In the genomic region with DNA sequence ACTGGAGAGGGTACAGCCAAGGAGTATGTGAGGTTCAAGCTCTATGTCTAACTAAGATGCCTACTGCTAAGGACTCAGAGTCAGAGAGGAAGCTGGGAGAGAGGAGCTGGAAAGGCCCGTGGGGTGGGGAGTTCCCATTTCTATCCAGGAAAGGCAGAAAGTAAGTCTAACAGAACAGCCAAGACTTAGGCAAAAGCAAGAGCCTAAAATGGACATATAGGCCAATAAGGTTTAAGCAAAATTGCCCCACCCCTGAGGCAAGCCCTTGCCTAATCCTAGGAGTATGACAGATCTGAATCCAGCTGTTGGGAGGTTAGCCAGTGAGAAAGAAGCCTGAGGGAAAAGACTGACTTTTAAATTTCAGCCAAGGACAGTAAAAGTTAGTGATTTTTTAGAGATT, we compare ENCODE assay signal across 11 cellular contexts. TPM values are rescaled to one million over a fixed set of nuclear protein-coding genes. Genes with fewer than 3 reads are reported as not detected.
DNase-seq lines count a peak whose midpoint lies in the region; ATAC-seq and TF ChIP-seq lines count a peak whose summit lies in the region.
"Had no signal": no experiment of that assay in that cellular context is flagged by ENCODE, and none has a peak within 500 bp of the region (broad histone marks: within the 10 kb centered on the region; RNA-seq: fewer than 3 reads in every experiment).

No MANE protein-coding gene starts in this region.

- H2AFZ ChIP-seq in PC-3 (ENCODE audit: low read length) = no peak overlapping the region

- ATAC-seq in PC-3 = no peak
- ATAC-seq in sciatic nerve = peak; percentile 74

- H3K9me3 ChIP-seq in PC-3 (ENCODE audit: low read length) = no peaks in the 10 kb centered on the region
- no peaks in the 10 kb centered on the region for H3K9me3 ChIP-seq in transverse colon
- H3K9me3 ChIP-seq: ascending aorta had no signal

- no peak overlapping the region for H3K4me3 ChIP-seq in GM12865 (ENCODE audit: low read depth, low read length)
- no peak overlapping the region for H3K4me3 ChIP-seq in PC-3 (ENCODE audit: low read length)
- H3K4me3 ChIP-seq in fibroblast of the aortic adventitia (ENCODE audit: low read depth, low read length) = no peak overlapping the region
- H3K4me3 ChIP-seq in transverse colon = no peak overlapping the region

- no peaks in the 10 kb centered on the region; the same call in 1 of the 2 replicates for H4K20me1 ChIP-seq in PC-3 (ENCODE audit: low read length)

- H3K4me1 ChIP-seq in PC-3 (ENCODE audit: insufficient read depth, low read length) (peaks cover 43% of the 10 kb centered on the region), transverse colon (peaks cover 6 to 20% (median 9%) of the 10 kb centered on the region in 4 donors)

- 40 to 43% methylated on average over 1 of the region's 1 CpG for WGBS in transverse colon (ENCODE audit: low coverage in 1 of 2), 2 donors

- H3K27ac ChIP-seq in PC-3 (ENCODE audit: low read length) (no peak overlapping the region), transverse colon (no peak overlapping the region), caudate nucleus (ENCODE audit: low read depth, low read length) (no peak overlapping the region)
- H3K27ac ChIP-seq: WERI-Rb-1 had no signal

- H3K36me3 ChIP-seq in PC-3 (ENCODE audit: low read depth, low read length) (peaks cover 12% of the 10 kb centered on the region), transverse colon (peaks cover 0 to 8% (median 4%) of the 10 kb centered on the region in 4 donors)

- no peak overlapping the region for H3K4me2 ChIP-seq in PC-3 (ENCODE audit: low read length)

- no peaks in the 10 kb centered on the region for H3K79me2 ChIP-seq in PC-3 (ENCODE audit: low read length)

- no peak for TF ChIP-seq POLR2A in transverse colon (IDR thresholded peaks at IDR 0.05)

- BruUV-seq in PC-3 (replicated peaks; lab: Mats Ljungman, UMichigan) = no TSS peak

- TF ChIP-seq EP300 in transverse colon (IDR thresholded peaks at IDR 0.05; ENCODE audit: low read depth) = no peak

- peaks cover 7% of the 10 kb centered on the region for H3F3A ChIP-seq in PC-3 (ENCODE audit: low read length, unreplicated experiment)

- CTCF ChIA-PET in PC-3 (lab: Charles Lee) = interaction anchor here (1.0 to 2.3 kb wide), 2 partner anchors 23 to 99 kb away, joined by 4 to 16 read pairs; no protein-coding TSS in a partner anchor

- H3K9ac ChIP-seq in PC-3 (ENCODE audit: low read length) = no peak overlapping the region

- intact Hi-C loops in PC-3 (cut with micrococcal nuclease) (no loop called here), sciatic nerve (cut with DNase I) (loop anchor here (10.0 kb wide), 1 partner anchor 102 kb away; no protein-coding TSS in a partner anchor), transverse colon (cut with DNase I; ENCODE audit: low total_unique reads) (loop anchor here (5.0 kb wide), 1 partner anchor 99 kb away; no protein-coding TSS in a partner anchor)

- POLR2A ChIA-PET in PC-3 (lab: Charles Lee; ENCODE audit: unreplicated experiment) = no interaction called here

- in situ Hi-C loops in transverse colon (cut with MboI; ENCODE audit: low pct_ligation_motif_present in 1 of 4, low pct_unique_long_range_greater_than_20kb in 1 of 4, low sequenced_read_pairs in 3 of 4) = loop anchor here in 3 of 4 donors (5.0 to 25.0 kb wide), 3 partner anchors 99 to 259 kb away; no protein-coding TSS in a partner anchor

- no peak for TF ChIP-seq CTCF in GM12865 (IDR thresholded peaks at IDR 0.05; ENCODE audit: insufficient read depth, low read depth, low read length, missing control alignments)
- no peak for TF ChIP-seq CTCF in PC-3 (conservative IDR thresholded peaks at IDR 0.05; ENCODE audit: low read depth, low read length)
- TF ChIP-seq CTCF in fibroblast of the aortic adventitia (IDR thresholded peaks at IDR 0.05; ENCODE audit: insufficient read depth, low read length) = no peak
- no peak for TF ChIP-seq CTCF in transverse colon (IDR thresholded peaks at IDR 0.05)

- DNase-seq in GM12865 (ENCODE audit: low read depth) (peak; percentile 34), PC-3 (peak; percentile 44), fibroblast of the aortic adventitia (ENCODE audit: low read depth) (peak; percentile 90), sciatic nerve (ENCODE audit: low spot score) (peak; percentile 54), transverse colon (no peak), caudate nucleus (lab: John Stamatoyannopoulos, UW) (no peak), NAMALWA (ENCODE audit: low spot score) (no peak)
- no peak for DNase-seq in activated CD4-positive, alpha-beta T cell treated with anti-CD3 and anti-CD28 coated beads, Interleukin-2, amount 50 U/mL, for 48 hours
- DNase-seq: GDM1, WERI-Rb-1 had no signal

- no peaks in the 10 kb centered on the region for H3K9me2 ChIP-seq in PC-3 (replicated peaks; ENCODE audit: low read length)

- H3K27me3 ChIP-seq in PC-3 (ENCODE audit: low read length) (no peaks in the 10 kb centered on the region), transverse colon (no peaks in the 10 kb centered on the region)
- H3K27me3 ChIP-seq: ascending aorta had no signal

RNA-seq across cellular contexts. Expression of a gene that starts 1.6 kb away (rescaled TPM):
- total RNA-seq in PC-3 (2014; rRNA removed) (3.2 and 3.3 TPM in 2 replicates), fibroblast of the aortic adventitia (ENCODE audit: low replicate concordance) (0.90 and 1.8 TPM in 2 replicates), sciatic nerve (6.6 TPM), transverse colon (10 to 100 TPM in 1 of 4 donors, 1 to 10 TPM in 1, under 1 TPM in 1, not detected in 1; 0.80 to 16.9 (median 8.7) TPM)

RNA-seq across cellular contexts. Expression of a gene that starts 7.2 kb away (rescaled TPM):
- total RNA-seq in PC-3 (2014; rRNA removed) (6.8 and 7.0 TPM in 2 replicates), fibroblast of the aortic adventitia (ENCODE audit: low replicate concordance) (not detected in 2 replicates), sciatic nerve (0.09 TPM), transverse colon (1 to 10 TPM in 1 of 4 donors, under 1 TPM in 2, not detected in 1; 0.37 to 4.0 (median 0.82) TPM)
- total RNA-seq: ascending aorta had no signal

RNA-seq across cellular contexts. Expression of a gene that starts 21.3 kb away (rescaled TPM):
- total RNA-seq in PC-3 (2014; rRNA removed) = 174 and 197 TPM in 2 replicates
- 39.9 and 50.2 TPM in 2 replicates for total RNA-seq in fibroblast of the aortic adventitia (ENCODE audit: low replicate concordance)
- total RNA-seq in sciatic nerve = 57.0 TPM
- total RNA-seq in transverse colon = 10 to 100 TPM; 28.9 to 70.5 (median 45.9) TPM

RNA-seq across cellular contexts. Expression of a gene that starts 21.4 kb away (rescaled TPM):
- total RNA-seq in PC-3 (2014; rRNA removed) = 18.1 and 27.0 TPM in 2 replicates
- 13.3 and 18.3 TPM in 2 replicates for total RNA-seq in fibroblast of the aortic adventitia (ENCODE audit: low replicate concordance)
- total RNA-seq in sciatic nerve = 38.0 TPM
- total RNA-seq in transverse colon = 10 to 100 TPM; 45.6 to 83.0 (median 75.4) TPM

RNA-seq across cellular contexts. Expression of a gene that starts 26.8 kb away (rescaled TPM):
- total RNA-seq in PC-3 (2014; rRNA removed) (0.12 and 0.55 TPM in 2 replicates), fibroblast of the aortic adventitia (ENCODE audit: low replicate concordance) (not detected in 2 replicates), sciatic nerve (13.7 TPM), transverse colon (10 to 100 TPM in 1 of 4 donors, 1 to 10 TPM in 2, under 1 TPM in 1; 0.60 to 11.0 (median 4.4) TPM)

Comparison
In these comparisons a context has a peak if more than half of its experiments do, and no peak if none do; other contexts are left out.
1. DNase-seq: peak in GM12865 (single experiment), PC-3 (single experiment), fibroblast of the aortic adventitia (single experiment) and sciatic nerve (single experiment); none in transverse colon (single experiment), caudate nucleus (0 of 61), activated CD4-positive, alpha-beta T cell treated with anti-CD3 and anti-CD28 coated beads, Interleukin-2, amount 50 U/mL, for 48 hours (0 of 2) and NAMALWA (single experiment).